18 cellular contexts compared by ENCODE assay signal in genomic region chr3:177547953-177548352, GRCh38.
DNase-seq lines count a peak whose midpoint lies in the region; ATAC-seq and TF ChIP-seq lines count a peak whose summit lies in the region.
"Had no signal": no experiment of that assay in that cellular context is flagged by ENCODE, and none has a peak within 500 bp of the region (broad histone marks: within the 10 kb centered on the region; RNA-seq: fewer than 3 reads in every experiment).

No MANE protein-coding gene starts in this region.

- peaks cover 3% of the 10 kb centered on the region for H3K9me3 Mint-ChIP-seq in activated naive CD8-positive, alpha-beta T cell treated with anti-CD3 and anti-CD28 coated beads, Interleukin-2, amount 10 ng/mL, durations not matched to agents 7 days and 5 days
- H3K9me3 Mint-ChIP-seq in activated naive CD8-positive, alpha-beta T cell treated with anti-CD3 and anti-CD28 coated beads, Interleukin-2, amount 50 U/mL, for 24 hours: no peaks in the 10 kb centered on the region
- H3K9me3 Mint-ChIP-seq in activated CD8-positive, alpha-beta T cell treated with anti-CD3 and anti-CD28 coated beads for 36 hours: no peaks in the 10 kb centered on the region
- H3K9me3 Mint-ChIP-seq: HFFc6 had no signal

- H3K27me3 ChIP-seq in neuronal stem cell (ENCODE audit: control insufficient read depth in 3 of 3, insufficient read depth in 3 of 3, low read depth in 1 of 3, low read length in 3 of 3): no peaks in the 10 kb centered on the region
- H3K27me3 ChIP-seq: BE2C had no signal

- H3K4me3 Mint-ChIP-seq in activated naive CD8-positive, alpha-beta T cell treated with anti-CD3 and anti-CD28 coated beads, Interleukin-2, amount 10 ng/mL, durations not matched to agents 7 days and 5 days: no peak overlapping the region
- H3K4me3 Mint-ChIP-seq in activated naive CD8-positive, alpha-beta T cell treated with anti-CD3 and anti-CD28 coated beads, Interleukin-2, amount 50 U/mL, for 24 hours: no peak overlapping the region
- H3K4me3 Mint-ChIP-seq in activated CD8-positive, alpha-beta T cell treated with anti-CD3 and anti-CD28 coated beads for 36 hours: no peak overlapping the region
- H3K4me3 Mint-ChIP-seq: HFFc6 had no signal

- H3K9me3 ChIP-seq in neuronal stem cell (replicated peaks in 1 of 2; ENCODE audit: control insufficient read depth in 2 of 2, insufficient read depth in 1 of 2, low read depth in 1 of 2, low read length in 2 of 2): peaks cover 0 to 6% of the 10 kb centered on the region in 2 donors
- H3K9me3 ChIP-seq: BE2C had no signal

- H3K4me2 ChIP-seq in neuronal stem cell (ENCODE audit: insufficient read depth, low read length, poor library complexity, severe bottlenecking): no peak overlapping the region

- H3K14ac ChIP-seq in neuronal stem cell (ENCODE audit: low read length): no peak overlapping the region

- no peak overlapping the region for H4K8ac ChIP-seq in neuronal stem cell (ENCODE audit: low read depth, low read length)

- H3K79me1 ChIP-seq in neuronal stem cell (ENCODE audit: low read depth, low read length): no peaks in the 10 kb centered on the region

- H3K27ac ChIP-seq in neuronal stem cell (replicated peaks; ENCODE audit: low read length): no peak overlapping the region
- H3K27ac ChIP-seq: RWPE1 had no signal

- H2BK120ac ChIP-seq in neuronal stem cell (ENCODE audit: low read depth, low read length): no peak overlapping the region

- intact Hi-C loops in activated CD8-positive, alpha-beta T cell treated with anti-CD3 and anti-CD28 coated beads for 36 hours (cut with micrococcal nuclease): no loop called here

- peak overlapping the region; percentile 20 for H2AFZ ChIP-seq in neuronal stem cell (ENCODE audit: low read length)

- no peak for TF ChIP-seq CTCF in activated CD8-positive, alpha-beta T cell treated with anti-CD3 and anti-CD28 coated beads for 36 hours (IDR thresholded peaks at IDR 0.05)

- no peak overlapping the region for H2BK5ac ChIP-seq in neuronal stem cell (ENCODE audit: low read length)

- ATAC-seq in activated naive CD8-positive, alpha-beta T cell treated with anti-CD3 and anti-CD28 coated beads, Interleukin-2, amount 10 ng/mL, durations not matched to agents 7 days and 5 days (ENCODE audit: low read depth): no peak
- ATAC-seq in activated naive CD8-positive, alpha-beta T cell treated with anti-CD3 and anti-CD28 coated beads, Interleukin-2, amount 50 U/mL, for 24 hours: no peak
- no peak for ATAC-seq in activated CD8-positive, alpha-beta T cell treated with anti-CD3 and anti-CD28 coated beads for 36 hours
- no peak for ATAC-seq in GM19397 (IDR thresholded peaks at IDR 0.05; ENCODE audit: unreplicated experiment)
- ATAC-seq: GM12878, PC-3 had no signal

- H3K4me1 Mint-ChIP-seq in activated naive CD8-positive, alpha-beta T cell treated with anti-CD3 and anti-CD28 coated beads, Interleukin-2, amount 10 ng/mL, durations not matched to agents 7 days and 5 days: peaks cover 19% of the 10 kb centered on the region
- H3K4me1 Mint-ChIP-seq in activated naive CD8-positive, alpha-beta T cell treated with anti-CD3 and anti-CD28 coated beads, Interleukin-2, amount 50 U/mL, for 24 hours: peaks cover 26% of the 10 kb centered on the region
- H3K4me1 Mint-ChIP-seq in activated CD8-positive, alpha-beta T cell treated with anti-CD3 and anti-CD28 coated beads for 36 hours (ENCODE audit: low read depth): peaks cover 47% of the 10 kb centered on the region

- POLR2A ChIA-PET in activated naive CD8-positive, alpha-beta T cell treated with anti-CD3 and anti-CD28 coated beads, Interleukin-2, amount 10 ng/mL, durations not matched to agents 7 days and 5 days (lab: Charles Lee): interaction anchor here (0.8 kb wide), 1 partner anchor 77 kb away, joined by 3 read pairs; no protein-coding TSS in a partner anchor
- POLR2A ChIA-PET in activated CD8-positive, alpha-beta T cell treated with anti-CD3 and anti-CD28 coated beads for 36 hours (lab: Charles Lee): interaction anchor here (0.6 kb wide), 1 partner anchor 14 kb away, joined by 3 read pairs; no protein-coding TSS in a partner anchor

- H3K27me3 Mint-ChIP-seq in activated naive CD8-positive, alpha-beta T cell treated with anti-CD3 and anti-CD28 coated beads, Interleukin-2, amount 10 ng/mL, durations not matched to agents 7 days and 5 days: no peaks in the 10 kb centered on the region
- no peaks in the 10 kb centered on the region for H3K27me3 Mint-ChIP-seq in activated naive CD8-positive, alpha-beta T cell treated with anti-CD3 and anti-CD28 coated beads, Interleukin-2, amount 50 U/mL, for 24 hours
- H3K27me3 Mint-ChIP-seq in activated CD8-positive, alpha-beta T cell treated with anti-CD3 and anti-CD28 coated beads for 36 hours: no peaks in the 10 kb centered on the region

- no peak overlapping the region for H3K9ac ChIP-seq in neuronal stem cell (ENCODE audit: low read depth, low read length, poor library complexity)

- no peak overlapping the region for H3K23ac ChIP-seq in neuronal stem cell (ENCODE audit: low read depth, low read length, poor library complexity)

- no peak overlapping the region for H3K4ac ChIP-seq in neuronal stem cell (ENCODE audit: low read length)

- no peak overlapping the region for H3K4me3 ChIP-seq in neuronal stem cell (ENCODE audit: low read length in 2 of 2)
- H3K4me3 ChIP-seq: GM12878 had no signal

- no peak overlapping the region for H2BK12ac ChIP-seq in neuronal stem cell (ENCODE audit: low read length)

- WGBS in neuronal stem cell (ENCODE audit: extremely low coverage in 2 of 2, insufficient read length in 2 of 2, insufficient replicate concordance in 1 of 2), 2 donors: no CpG with 5 or more reads among the region's 4 CpGs

- H2AK5ac ChIP-seq in neuronal stem cell (ENCODE audit: low read depth, low read length): no peak overlapping the region

- peaks cover 3% of the 10 kb centered on the region for H3K36me3 Mint-ChIP-seq in activated naive CD8-positive, alpha-beta T cell treated with anti-CD3 and anti-CD28 coated beads, Interleukin-2, amount 10 ng/mL, durations not matched to agents 7 days and 5 days
- H3K36me3 Mint-ChIP-seq in activated naive CD8-positive, alpha-beta T cell treated with anti-CD3 and anti-CD28 coated beads, Interleukin-2, amount 50 U/mL, for 24 hours (ENCODE audit: low read depth): no peaks in the 10 kb centered on the region
- H3K36me3 Mint-ChIP-seq in activated CD8-positive, alpha-beta T cell treated with anti-CD3 and anti-CD28 coated beads for 36 hours (ENCODE audit: low read depth): no peaks in the 10 kb centered on the region

- H3K4me1 ChIP-seq in neuronal stem cell (ENCODE audit: control insufficient read depth in 2 of 2, insufficient read depth in 1 of 2, low read depth in 1 of 2, low read length in 2 of 2): peaks cover 5 to 18% of the 10 kb centered on the region in 2 donors

- CTCF ChIA-PET in activated CD8-positive, alpha-beta T cell treated with anti-CD3 and anti-CD28 coated beads for 36 hours (lab: Charles Lee): no interaction called here

- no peaks in the 10 kb centered on the region for H3K36me3 ChIP-seq in neuronal stem cell (replicated peaks in 1 of 2; ENCODE audit: control insufficient read depth in 2 of 2, insufficient read depth in 2 of 2, low read length in 2 of 2)
- H3K36me3 ChIP-seq: BE2C had no signal

- no peak for DNase-seq in activated naive CD8-positive, alpha-beta T cell treated with anti-CD3 and anti-CD28 coated beads, Interleukin-2, amount 10 ng/mL, durations not matched to agents 7 days and 5 days
- DNase-seq in activated naive CD8-positive, alpha-beta T cell treated with anti-CD3 and anti-CD28 coated beads, Interleukin-2, amount 50 U/mL, for 24 hours: no peak
- DNase-seq in activated CD8-positive, alpha-beta T cell treated with anti-CD3 and anti-CD28 coated beads for 36 hours: no peak
- DNase-seq in neuronal stem cell (ENCODE audit: low spot score): no peak
- DNase-seq in cerebellum (ENCODE audit: low spot score): no peak
- DNase-seq in stimulated activated CD4-positive, alpha-beta T cell treated with anti-CD3 and anti-CD28 coated beads, Interleukin-4, amount 100 ng/mL, for 4 hours: no peak
- DNase-seq: BE2C, DND-41, HFFc6, KBM-7, NCI-H1436, NCI-H2029 treated with DMSO at 0.1 percent for 48 hours, NCI-H2171 treated with DMSO at 0.1 percent for 48 hours, NCI-H748 treated with DMSO at 0.1 percent for 48 hours, PC-3 had no signal

- H3K18ac ChIP-seq in neuronal stem cell (ENCODE audit: low read length): no peak overlapping the region

- H2BK15ac ChIP-seq in neuronal stem cell (ENCODE audit: low read length): no peak overlapping the region

- peak overlapping the region; percentile 37 for H3K27ac Mint-ChIP-seq in activated naive CD8-positive, alpha-beta T cell treated with anti-CD3 and anti-CD28 coated beads, Interleukin-2, amount 10 ng/mL, durations not matched to agents 7 days and 5 days
- H3K27ac Mint-ChIP-seq in activated naive CD8-positive, alpha-beta T cell treated with anti-CD3 and anti-CD28 coated beads, Interleukin-2, amount 50 U/mL, for 24 hours: no peak overlapping the region
- peak overlapping the region; percentile 9 for H3K27ac Mint-ChIP-seq in activated CD8-positive, alpha-beta T cell treated with anti-CD3 and anti-CD28 coated beads for 36 hours
- H3K27ac Mint-ChIP-seq: HFFc6 had no signal

- no peak overlapping the region for H4K91ac ChIP-seq in neuronal stem cell (ENCODE audit: low read depth, low read length, poor library complexity)
